ENCODE assay signal across 20 cellular contexts in the genomic region with DNA sequence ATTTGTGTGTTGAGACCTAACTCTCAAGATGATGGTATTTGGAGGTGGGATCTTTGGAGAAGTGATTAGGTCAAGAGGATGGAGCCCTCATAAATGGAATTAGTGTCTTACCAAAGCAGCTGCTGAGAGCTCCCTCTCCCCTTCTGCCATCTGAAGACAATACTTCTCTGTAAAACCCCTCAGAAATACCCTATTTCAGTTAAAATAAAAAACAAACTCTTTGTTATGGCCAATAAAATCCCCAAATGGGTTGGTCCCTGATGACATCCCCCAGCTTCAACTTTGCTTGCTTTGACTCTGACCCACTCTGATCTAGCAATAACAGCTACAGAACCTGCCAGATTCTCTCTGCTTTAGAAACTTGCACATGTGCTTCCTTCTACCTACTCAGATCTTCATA.
DNase-seq lines count a peak whose midpoint lies in the region; ATAC-seq and TF ChIP-seq lines count a peak whose summit lies in the region.
"Had no signal": no experiment of that assay in that cellular context is flagged by ENCODE, and none has a peak within 500 bp of the region (broad histone marks: within the 10 kb centered on the region; RNA-seq: fewer than 3 reads in every experiment).

No MANE protein-coding gene starts in this region.

- H3K9ac ChIP-seq in OCI-LY1 (ENCODE audit: low read length) = no peak overlapping the region

- H3K27ac ChIP-seq in OCI-LY1 (ENCODE audit: low read depth, low read length, poor library complexity, severe bottlenecking) = peak overlapping the region; percentile 66
- H3K27ac ChIP-seq: C4-2B, Peyer's patch had no signal

- H3K9me2 ChIP-seq in OCI-LY1 (ENCODE audit: low read depth, low read length) = no peaks in the 10 kb centered on the region

- TF ChIP-seq CTCF in GM20000 (IDR thresholded peaks at IDR 0.05; ENCODE audit: extremely low read depth, missing control alignments) (no peak), OCI-LY1 (IDR thresholded peaks at IDR 0.05; ENCODE audit: low read length) (no peak), chondrocyte (IDR thresholded peaks at IDR 0.05) (no peak)

- H3K9me3 Mint-ChIP-seq in chondrocyte (ENCODE audit: low read depth) = no peaks in the 10 kb centered on the region
- H3K9me3 Mint-ChIP-seq: HFFc6; T-helper 1 cell treated with Interleukin-12 subunit alpha and Interleukin-12 subunit beta and Interleukin-4 antibody, amounts not matched to agents 30 μg/mL and 1 μg/mL, for 36 hours had no signal

- H3K79me2 ChIP-seq in OCI-LY1 (ENCODE audit: insufficient read depth, low read length) = no peaks in the 10 kb centered on the region

- H3K27me3 ChIP-seq in OCI-LY1 (ENCODE audit: insufficient read depth, low read length) = no peaks in the 10 kb centered on the region
- H3K27me3 ChIP-seq: Peyer's patch had no signal

- H3K4me3 ChIP-seq in OCI-LY1 (ENCODE audit: low read depth, low read length, poor library complexity, severe bottlenecking) = no peak overlapping the region
- H3K4me3 ChIP-seq: Peyer's patch had no signal

- no peaks in the 10 kb centered on the region for H3F3A ChIP-seq in OCI-LY1 (ENCODE audit: insufficient read depth, low read length)

- H3K4me1 Mint-ChIP-seq in chondrocyte (ENCODE audit: low read depth) = peaks cover 3% of the 10 kb centered on the region

- in situ Hi-C loops in ACHN (cut with HindIII; ENCODE audit: low pct_ligation_motif_present, low pct_unique_long_range_greater_than_20kb, low sequenced_read_pairs) = no loop called here

- H3K27ac Mint-ChIP-seq in chondrocyte (ENCODE audit: unreplicated experiment) = no peak overlapping the region
- H3K27ac Mint-ChIP-seq: HFFc6; T-helper 1 cell treated with Interleukin-12 subunit alpha and Interleukin-12 subunit beta and Interleukin-4 antibody, amounts not matched to agents 30 μg/mL and 1 μg/mL, for 36 hours had no signal

- H2AFZ ChIP-seq in OCI-LY1 (ENCODE audit: low read length) = no peak overlapping the region

- no peaks in the 10 kb centered on the region for H3K9me3 ChIP-seq in OCI-LY1 (ENCODE audit: low read length)
- H3K9me3 ChIP-seq: Peyer's patch had no signal

- no peaks in the 10 kb centered on the region for H3K36me3 ChIP-seq in OCI-LY1 (ENCODE audit: insufficient read depth, low read length)
- H3K36me3 ChIP-seq: Peyer's patch had no signal

- DNase-seq in GM20000 (ENCODE audit: low spot score) (peak; percentile 18), chondrocyte (ENCODE audit: low spot score) (no peak), ACHN (no peak), AG08395 (ENCODE audit: low spot score) (no peak)
- DNase-seq: EL, HFFc6, Karpas-422, NCI-H1105 treated with DMSO at 0.1 percent for 48 hours, NCI-H187 treated with DMSO at 0.1 percent for 48 hours, NCI-H2171, NCI-H82, Peyer's patch, Right ventricle myocardium superior had no signal

- ATAC-seq in GM18502 (IDR thresholded peaks at IDR 0.05; ENCODE audit: poor library complexity, unreplicated experiment) = peak; percentile 38
- ATAC-seq in HG02870 (IDR thresholded peaks at IDR 0.05; ENCODE audit: unreplicated experiment) = peak; percentile 33
- ATAC-seq in GM21737 (IDR thresholded peaks at IDR 0.05; ENCODE audit: unreplicated experiment) = no peak
- ATAC-seq: SK-N-SH treated with all-trans-retinoic acid at 6 μM for 48 hours had no signal

- H3K4me3 Mint-ChIP-seq in chondrocyte (ENCODE audit: unreplicated experiment) = no peak overlapping the region
- H3K4me3 Mint-ChIP-seq: HFFc6; T-helper 1 cell treated with Interleukin-12 subunit alpha and Interleukin-12 subunit beta and Interleukin-4 antibody, amounts not matched to agents 30 μg/mL and 1 μg/mL, for 36 hours had no signal

- no peak overlapping the region for H3K4me2 ChIP-seq in OCI-LY1 (ENCODE audit: low read length)

- peaks cover 15% of the 10 kb centered on the region for H3K27me3 Mint-ChIP-seq in chondrocyte (ENCODE audit: low read depth)

- peaks cover 7% of the 10 kb centered on the region for H3K36me3 Mint-ChIP-seq in chondrocyte (ENCODE audit: low read depth)

- H3K4me1 ChIP-seq in OCI-LY1 (ENCODE audit: insufficient read depth, low read length, severe bottlenecking) = peaks cover 36% of the 10 kb centered on the region
- H3K4me1 ChIP-seq: Peyer's patch had no signal

- no peaks in the 10 kb centered on the region for H4K20me1 ChIP-seq in OCI-LY1 (ENCODE audit: insufficient read depth, low read length)
